1 cellular context compared by ENCODE assay signal in the genomic region with DNA sequence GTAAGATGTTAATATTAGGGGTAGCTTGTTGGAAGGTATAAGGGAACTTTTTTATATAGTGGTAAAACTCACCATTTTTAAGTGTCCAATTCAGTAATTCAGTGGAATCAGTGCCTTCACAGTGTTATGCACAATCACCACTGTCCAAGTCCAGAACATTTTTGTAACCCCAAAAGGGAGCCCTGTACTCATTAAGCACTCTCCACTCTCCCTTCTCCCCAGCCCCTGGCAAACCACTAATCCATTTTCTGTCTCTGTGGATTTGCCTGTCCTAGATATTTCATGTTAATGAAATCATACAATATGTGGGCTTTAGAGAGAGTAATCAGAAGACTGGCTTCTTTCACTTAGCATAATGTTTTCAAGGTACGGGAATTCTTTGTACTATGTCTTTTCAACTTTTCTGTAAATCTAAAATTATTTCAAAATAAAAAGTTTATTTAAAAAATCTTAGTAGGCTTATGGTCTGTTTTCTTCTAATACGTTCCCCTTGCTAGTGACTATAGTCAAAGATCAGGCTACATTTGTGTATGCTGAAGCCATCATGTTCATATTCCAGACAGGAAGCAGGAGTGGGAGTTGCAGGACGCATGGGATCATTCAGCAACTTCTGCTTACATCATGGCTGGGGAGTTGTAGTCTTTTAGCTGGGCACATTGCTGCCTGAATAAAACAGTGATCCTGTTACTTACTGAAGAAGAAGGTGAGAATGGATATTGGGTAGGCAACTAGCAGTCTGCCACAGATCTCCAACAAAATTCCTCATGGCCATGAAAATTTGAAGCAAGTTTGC.
TF ChIP-seq lines count a peak whose summit lies in the region.

No MANE protein-coding gene starts in this region.

TF ChIP-seq in SK-N-SH, 30 proteins besides CTCF, POLR2A, EP300 and RAD21 (continued from another document):
- TF ChIP-seq, protein P1, sequence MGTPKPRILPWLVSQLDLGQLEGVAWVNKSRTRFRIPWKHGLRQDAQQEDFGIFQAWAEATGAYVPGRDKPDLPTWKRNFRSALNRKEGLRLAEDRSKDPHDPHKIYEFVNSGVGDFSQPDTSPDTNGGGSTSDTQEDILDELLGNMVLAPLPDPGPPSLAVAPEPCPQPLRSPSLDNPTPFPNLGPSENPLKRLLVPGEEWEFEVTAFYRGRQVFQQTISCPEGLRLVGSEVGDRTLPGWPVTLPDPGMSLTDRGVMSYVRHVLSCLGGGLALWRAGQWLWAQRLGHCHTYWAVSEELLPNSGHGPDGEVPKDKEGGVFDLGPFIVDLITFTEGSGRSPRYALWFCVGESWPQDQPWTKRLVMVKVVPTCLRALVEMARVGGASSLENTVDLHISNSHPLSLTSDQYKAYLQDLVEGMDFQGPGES (IDR thresholded peaks at IDR 0.05; ENCODE audit: low read depth, low read length), result no peak
- TF ChIP-seq JUND (IDR thresholded peaks at IDR 0.05) (no peak), FOXJ3 (CRISPR knock-in tag; IDR thresholded peaks at IDR 0.05) (no peak), MXI1 (IDR thresholded peaks at IDR 0.05; ENCODE audit: low read depth, low read length) (no peak), TCF12 (IDR thresholded peaks at IDR 0.05) (no peak), MEF2A (IDR thresholded peaks at IDR 0.05; ENCODE audit: borderline replicate concordance, low read depth) (no peak), RFX5 (IDR thresholded peaks at IDR 0.05; ENCODE audit: low read length) (no peak)
- TF ChIP-seq, protein P2, sequence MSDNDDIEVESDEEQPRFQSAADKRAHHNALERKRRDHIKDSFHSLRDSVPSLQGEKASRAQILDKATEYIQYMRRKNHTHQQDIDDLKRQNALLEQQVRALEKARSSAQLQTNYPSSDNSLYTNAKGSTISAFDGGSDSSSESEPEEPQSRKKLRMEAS (IDR thresholded peaks at IDR 0.05; ENCODE audit: low read depth), result no peak
